ENCODE assay signal across 17 cellular contexts in the genomic region with DNA sequence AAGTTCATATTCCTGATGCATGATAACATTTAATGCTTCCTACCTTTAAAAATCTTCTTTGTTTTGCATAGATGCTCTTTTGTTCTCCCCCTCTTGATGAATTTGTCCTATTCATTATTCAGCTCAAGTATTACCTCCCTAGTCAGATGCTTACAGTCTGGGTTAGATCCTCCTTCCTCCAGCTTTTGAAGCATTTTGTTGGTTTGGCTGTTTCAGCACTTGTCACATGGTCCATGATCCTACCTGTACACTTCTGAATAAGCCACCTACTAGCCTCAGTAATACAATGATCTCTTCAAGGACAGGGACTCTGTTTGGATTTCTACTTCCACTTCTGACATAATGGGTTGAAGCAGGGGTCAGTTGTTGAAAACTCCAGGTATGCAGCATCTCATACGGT. TPM values are rescaled to one million over a fixed set of nuclear protein-coding genes. Genes with fewer than 3 reads are reported as not detected.
A peak's percentile ranks its signal among the peaks of the same experiment; 100 is the strongest.
DNase-seq lines count a peak whose midpoint lies in the region; ATAC-seq and TF ChIP-seq lines count a peak whose summit lies in the region.
"Had no signal": no experiment of that assay in that cellular context is flagged by ENCODE, and none has a peak within 500 bp of the region (broad histone marks: within the 10 kb centered on the region; RNA-seq: fewer than 3 reads in every experiment).

No MANE protein-coding gene starts in this region.

- intact Hi-C loops in activated CD4-positive, alpha-beta T cell treated with anti-CD3 and anti-CD28 coated beads, Interleukin-2, amount 10 ng/mL, durations not matched to agents 24 days and 14 days (cut with micrococcal nuclease) = no loop called here
- intact Hi-C loops in activated CD8-positive, alpha-beta T cell treated with anti-CD3 and anti-CD28 coated beads for 36 hours (cut with micrococcal nuclease) = no loop called here
- intact Hi-C loops in natural killer cell (cut with micrococcal nuclease) = no loop called here
- intact Hi-C loops in activated CD4-positive, alpha-beta memory T cell treated with anti-CD3 and anti-CD28 coated beads for 36 hours (cut with micrococcal nuclease) = no loop called here

- H3K27me3 Mint-ChIP-seq in activated CD4-positive, alpha-beta T cell treated with anti-CD3 and anti-CD28 coated beads, Interleukin-2, amount 10 ng/mL, durations not matched to agents 24 days and 14 days = no peaks in the 10 kb centered on the region
- no peaks in the 10 kb centered on the region for H3K27me3 Mint-ChIP-seq in activated CD8-positive, alpha-beta T cell treated with anti-CD3 and anti-CD28 coated beads for 36 hours
- no peaks in the 10 kb centered on the region for H3K27me3 Mint-ChIP-seq in natural killer cell (ENCODE audit: low read depth in 2 of 2)
- no peaks in the 10 kb centered on the region for H3K27me3 Mint-ChIP-seq in activated CD4-positive, alpha-beta memory T cell treated with anti-CD3 and anti-CD28 coated beads for 36 hours

- no peaks in the 10 kb centered on the region for H3K9me3 Mint-ChIP-seq in activated CD4-positive, alpha-beta T cell treated with anti-CD3 and anti-CD28 coated beads, Interleukin-2, amount 10 ng/mL, durations not matched to agents 24 days and 14 days
- no peaks in the 10 kb centered on the region for H3K9me3 Mint-ChIP-seq in activated CD8-positive, alpha-beta T cell treated with anti-CD3 and anti-CD28 coated beads for 36 hours
- no peaks in the 10 kb centered on the region for H3K9me3 Mint-ChIP-seq in natural killer cell
- no peaks in the 10 kb centered on the region for H3K9me3 Mint-ChIP-seq in activated CD4-positive, alpha-beta memory T cell treated with anti-CD3 and anti-CD28 coated beads for 36 hours

- POLR2A ChIA-PET in activated CD8-positive, alpha-beta T cell treated with anti-CD3 and anti-CD28 coated beads for 36 hours (lab: Charles Lee) = interaction anchor here (0.8 kb wide), 1 partner anchor 10 kb away, joined by 3 read pairs; no protein-coding TSS in a partner anchor
- POLR2A ChIA-PET in activated CD4-positive, alpha-beta memory T cell treated with anti-CD3 and anti-CD28 coated beads for 36 hours (lab: Charles Lee) = no interaction called here

- peaks cover 16% of the 10 kb centered on the region for H3K4me1 Mint-ChIP-seq in activated CD4-positive, alpha-beta T cell treated with anti-CD3 and anti-CD28 coated beads, Interleukin-2, amount 10 ng/mL, durations not matched to agents 24 days and 14 days
- peaks cover 28% of the 10 kb centered on the region for H3K4me1 Mint-ChIP-seq in activated CD8-positive, alpha-beta T cell treated with anti-CD3 and anti-CD28 coated beads for 36 hours (ENCODE audit: low read depth)
- peaks cover 17 to 21% of the 10 kb centered on the region in 2 donors for H3K4me1 Mint-ChIP-seq in natural killer cell
- H3K4me1 Mint-ChIP-seq in activated CD4-positive, alpha-beta memory T cell treated with anti-CD3 and anti-CD28 coated beads for 36 hours (ENCODE audit: low read depth) = peaks cover 6% of the 10 kb centered on the region

- CTCF ChIA-PET in activated CD8-positive, alpha-beta T cell treated with anti-CD3 and anti-CD28 coated beads for 36 hours (lab: Charles Lee) = interaction anchor here (0.9 to 2.3 kb wide), 2 partner anchors 9 to 10 kb away, joined by 3 to 8 read pairs; no protein-coding TSS in a partner anchor
- CTCF ChIA-PET in activated CD4-positive, alpha-beta memory T cell treated with anti-CD3 and anti-CD28 coated beads for 36 hours (lab: Charles Lee) = interaction anchor here (1.1 to 1.8 kb wide), 2 partner anchors 9 to 24 kb away, joined by 3 to 4 read pairs; no protein-coding TSS in a partner anchor

- no peak for DNase-seq in activated CD4-positive, alpha-beta T cell treated with anti-CD3 and anti-CD28 coated beads, Interleukin-2, amount 10 ng/mL, durations not matched to agents 24 days and 14 days
- DNase-seq in activated CD4-positive, alpha-beta T cell treated with anti-CD3 and anti-CD28 coated beads for 1 hour = no peak
- no peak for DNase-seq in activated CD8-positive, alpha-beta T cell treated with anti-CD3 and anti-CD28 coated beads for 36 hours
- DNase-seq in natural killer cell = no peak
- DNase-seq in activated CD4-positive, alpha-beta memory T cell treated with anti-CD3 and anti-CD28 coated beads for 36 hours = no peak
- no peak for DNase-seq in midbrain (lab: John Stamatoyannopoulos, UW)
- DNase-seq in activated gamma-delta T cell treated with Interleukin-2 at 50 U/mL for 16 hours = no peak
- DNase-seq: DMS79 treated with DMSO at 0.1 percent for 48 hours; NCI-H1436; NCI-H2029; NCI-H2171; NCI-H446; NCI-H69; NK-92 treated with Interleukin-12 subunit alpha and Interleukin-12 subunit beta, amount 100 ng/mL, for 24 hours; RPMI8226; SIG-M5 had no signal

- no peak for TF ChIP-seq CTCF in activated CD8-positive, alpha-beta T cell treated with anti-CD3 and anti-CD28 coated beads for 36 hours (IDR thresholded peaks at IDR 0.05)
- no peak for TF ChIP-seq CTCF in natural killer cell (IDR thresholded peaks at IDR 0.05)

- H3K36me3 Mint-ChIP-seq in activated CD4-positive, alpha-beta T cell treated with anti-CD3 and anti-CD28 coated beads, Interleukin-2, amount 10 ng/mL, durations not matched to agents 24 days and 14 days (ENCODE audit: low read depth) = peaks cover 25% of the 10 kb centered on the region
- H3K36me3 Mint-ChIP-seq in activated CD8-positive, alpha-beta T cell treated with anti-CD3 and anti-CD28 coated beads for 36 hours (ENCODE audit: low read depth) = peaks cover 2% of the 10 kb centered on the region
- H3K36me3 Mint-ChIP-seq in natural killer cell = no peaks in the 10 kb centered on the region
- peaks cover 8% of the 10 kb centered on the region for H3K36me3 Mint-ChIP-seq in activated CD4-positive, alpha-beta memory T cell treated with anti-CD3 and anti-CD28 coated beads for 36 hours

- peak overlapping the region; percentile 18 for H3K4me3 Mint-ChIP-seq in activated CD4-positive, alpha-beta T cell treated with anti-CD3 and anti-CD28 coated beads, Interleukin-2, amount 10 ng/mL, durations not matched to agents 24 days and 14 days
- no peak overlapping the region for H3K4me3 Mint-ChIP-seq in activated CD8-positive, alpha-beta T cell treated with anti-CD3 and anti-CD28 coated beads for 36 hours
- H3K4me3 Mint-ChIP-seq in natural killer cell = peak overlapping the region; percentile 15
- no peak overlapping the region for H3K4me3 Mint-ChIP-seq in activated CD4-positive, alpha-beta memory T cell treated with anti-CD3 and anti-CD28 coated beads for 36 hours

- ATAC-seq in GM19395 (IDR thresholded peaks at IDR 0.05; ENCODE audit: unreplicated experiment) = peak; percentile 22
- peak; percentile 48 for ATAC-seq in activated CD8-positive, alpha-beta T cell treated with anti-CD3 and anti-CD28 coated beads for 36 hours
- ATAC-seq in natural killer cell = peak in 2 of 3 donors; percentile 13 to 21

- H3K27ac Mint-ChIP-seq in activated CD4-positive, alpha-beta T cell treated with anti-CD3 and anti-CD28 coated beads, Interleukin-2, amount 10 ng/mL, durations not matched to agents 24 days and 14 days = no peak overlapping the region
- peak overlapping the region; percentile 19 for H3K27ac Mint-ChIP-seq in activated CD8-positive, alpha-beta T cell treated with anti-CD3 and anti-CD28 coated beads for 36 hours
- H3K27ac Mint-ChIP-seq in natural killer cell = peak overlapping the region; percentile 56 to 60
- H3K27ac Mint-ChIP-seq in activated CD4-positive, alpha-beta memory T cell treated with anti-CD3 and anti-CD28 coated beads for 36 hours = no peak overlapping the region

RNA-seq across cellular contexts. Expression of a gene that starts 37.4 kb away (rescaled TPM):
- total RNA-seq in activated CD4-positive, alpha-beta T cell treated with anti-CD3 and anti-CD28 coated beads, Interleukin-2, amount 10 ng/mL, durations not matched to agents 24 days and 14 days = 16.6 and 17.9 TPM in 2 replicates
- total RNA-seq in activated CD8-positive, alpha-beta T cell treated with anti-CD3 and anti-CD28 coated beads for 36 hours = 10 to 100 TPM; 26.2 to 32.2 TPM
- 10 to 100 TPM; 52.1 to 82.9 (median 75.4) TPM for total RNA-seq in natural killer cell
- total RNA-seq in activated CD4-positive, alpha-beta memory T cell treated with anti-CD3 and anti-CD28 coated beads for 36 hours = 10 to 100 TPM; 22.1 to 24.0 TPM

Comparison
In these comparisons a context has a peak if more than half of its experiments do, and no peak if none do; other contexts are left out.
1. H3K27ac Mint-ChIP-seq: peak in activated CD8-positive, alpha-beta T cell treated with anti-CD3 and anti-CD28 coated beads for 36 hours (single experiment) and natural killer cell (2 of 2); none in activated CD4-positive, alpha-beta T cell treated with anti-CD3 and anti-CD28 coated beads, Interleukin-2, amount 10 ng/mL, durations not matched to agents 24 days and 14 days (single experiment) and activated CD4-positive, alpha-beta memory T cell treated with anti-CD3 and anti-CD28 coated beads for 36 hours (single experiment).
2. H3K4me3 Mint-ChIP-seq: peak in activated CD4-positive, alpha-beta T cell treated with anti-CD3 and anti-CD28 coated beads, Interleukin-2, amount 10 ng/mL, durations not matched to agents 24 days and 14 days (single experiment) and natural killer cell (single experiment); none in activated CD8-positive, alpha-beta T cell treated with anti-CD3 and anti-CD28 coated beads for 36 hours (single experiment) and activated CD4-positive, alpha-beta memory T cell treated with anti-CD3 and anti-CD28 coated beads for 36 hours (single experiment).
3. Peak in every context shown above with its lines, with median percentiles within 50 percentile points of each other: ATAC-seq.